ENCODE assay signal across 8 cellular contexts in the genomic region with DNA sequence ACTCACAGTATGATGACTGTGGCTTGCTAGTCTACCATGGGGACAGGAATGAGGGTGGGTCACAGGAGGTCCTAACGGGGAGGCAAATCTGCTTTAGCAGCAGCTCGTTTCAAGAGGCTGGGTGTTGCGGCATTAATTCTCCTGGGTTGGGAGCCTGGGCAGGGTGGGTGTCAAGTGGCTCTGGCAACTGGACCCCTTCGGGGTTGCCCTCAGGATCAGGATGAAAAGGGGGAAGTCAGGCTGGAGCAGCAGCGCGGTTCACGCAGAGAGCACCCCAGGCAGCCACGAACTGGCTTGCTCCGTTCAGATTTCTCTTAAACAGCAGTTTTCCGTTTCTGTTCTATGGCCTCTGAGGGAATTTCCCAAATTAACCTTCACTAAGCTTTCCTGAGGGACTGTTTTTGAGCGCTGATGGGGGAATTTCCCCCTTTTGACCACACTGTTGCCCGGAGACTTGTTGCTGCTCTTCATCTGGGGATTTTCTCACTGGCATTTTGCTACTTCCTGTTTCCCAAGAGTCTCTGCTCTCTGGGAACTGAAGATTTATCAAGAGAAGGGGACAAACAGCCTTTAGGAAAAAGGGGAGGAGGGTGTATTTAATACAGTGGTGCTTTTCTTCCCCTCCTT.
DNase-seq lines count a peak whose midpoint lies in the region; ATAC-seq and TF ChIP-seq lines count a peak whose summit lies in the region.

No MANE protein-coding gene starts in this region.

- DNase-seq in AG10803 (ENCODE audit: low read depth) (peak; percentile 39), WERI-Rb-1 (peak; percentile 59), ecto neural progenitor cell (ENCODE audit: low spot score) (peak; percentile 53), midbrain (lab: John Stamatoyannopoulos, UW) (peak; percentile 56), substantia nigra (lab: John Stamatoyannopoulos, UW) (peak in 23 of 49 donors; percentile 5 to 60 (median 27)), cerebellar nuclear complex (lab: John Stamatoyannopoulos, UW) (no peak)

- no peaks in the 10 kb centered on the region for H3K36me3 ChIP-seq in WERI-Rb-1

- ATAC-seq in GM19043 (IDR thresholded peaks at IDR 0.05; ENCODE audit: low read depth, unreplicated experiment) (peak; percentile 52), HG03175 (IDR thresholded peaks at IDR 0.05; ENCODE audit: unreplicated experiment) (peak; percentile 63)

- H3K4me3 ChIP-seq in AG10803 (ENCODE audit: low read length) (no peak overlapping the region), WERI-Rb-1 (ENCODE audit: low read depth, low read length) (peak overlapping the region; percentile 46)

- no peaks in the 10 kb centered on the region for H3K27me3 ChIP-seq in WERI-Rb-1 (ENCODE audit: insufficient read depth, low read depth, severe bottlenecking)

- H3K9me3 ChIP-seq in WERI-Rb-1 (ENCODE audit: severe bottlenecking) = no peaks in the 10 kb centered on the region

- peak overlapping the region; percentile 53 for H3K27ac ChIP-seq in WERI-Rb-1
- H3K27ac ChIP-seq in substantia nigra (ENCODE audit: low read depth, low read length, poor library complexity, severe bottlenecking) = peak overlapping the region; percentile 73

- TF ChIP-seq CTCF in AG10803 (conservative IDR thresholded peaks at IDR 0.05; ENCODE audit: low read length) (no peak), WERI-Rb-1 (IDR thresholded peaks at IDR 0.05; ENCODE audit: low read depth, low read length) (no peak)

Comparison
In these comparisons a context has a peak if more than half of its experiments do, and no peak if none do; other contexts are left out.
1. DNase-seq: peak in AG10803 (single experiment), WERI-Rb-1 (single experiment), ecto neural progenitor cell (single experiment) and midbrain (single experiment); none in cerebellar nuclear complex (0 of 2).